In genomic region chr6:148364056-148364844, GRCh38 we compare ENCODE assay signal across 8 cellular contexts. TPM values are rescaled to one million over a fixed set of nuclear protein-coding genes. Genes with fewer than 3 reads are reported as not detected.
A peak's percentile ranks its signal among the peaks of the same experiment; 100 is the strongest.
DNase-seq lines count a peak whose midpoint lies in the region; ATAC-seq lines count a peak whose summit lies in the region.

No MANE protein-coding gene starts in this region.

- WGBS in right cardiac atrium: 54% methylated on average over 12 of the region's 12 CpGs

- no peak overlapping the region for H3K4me3 ChIP-seq in right cardiac atrium (ENCODE audit: low read length)

- no peaks in the 10 kb centered on the region for H3K9me3 ChIP-seq in right cardiac atrium (ENCODE audit: control insufficient read depth, low read length)

- peak; percentile 58 to 81 for ATAC-seq in right cardiac atrium
- no peak for ATAC-seq in GM21619 (IDR thresholded peaks at IDR 0.05; ENCODE audit: unreplicated experiment)
- no peak for ATAC-seq in HG03457 (IDR thresholded peaks at IDR 0.05; ENCODE audit: unreplicated experiment)
- no peak for ATAC-seq in HG02571 (IDR thresholded peaks at IDR 0.05; ENCODE audit: unreplicated experiment)

- intact Hi-C loops in right cardiac atrium (cut with DNase I): no loop called here

- peak overlapping the region; percentile 28 for H3K27ac ChIP-seq in right cardiac atrium (ENCODE audit: low read length)

- peaks cover 16% of the 10 kb centered on the region for H3K4me1 ChIP-seq in right cardiac atrium (ENCODE audit: control insufficient read depth, insufficient read depth, low read length)

- no peaks in the 10 kb centered on the region for H3K27me3 ChIP-seq in right cardiac atrium (ENCODE audit: control insufficient read depth, insufficient read depth)

- peak; percentile 53 for DNase-seq in HS-27A (ENCODE audit: low read depth)
- peak; percentile 77 for DNase-seq in amniotic epithelial cell (ENCODE audit: low read depth)
- no peak for DNase-seq in right cardiac atrium
- peak; percentile 78 for DNase-seq in stromal cell of bone marrow (ENCODE audit: low read depth)
- no peak for DNase-seq in activated gamma-delta T cell treated with Interleukin-2 at 50 U/mL for 16 hours

RNA-seq across cellular contexts. Expression of gene SASH1, which starts 21.6 kb away (rescaled TPM):
- 10 to 100 TPM; 25.3 to 33.2 (median 29.5) TPM for total RNA-seq in right cardiac atrium
- polyA plus RNA-seq in right cardiac atrium: 14.1 TPM

Comparison
In these comparisons a context has a peak if more than half of its experiments do, and no peak if none do; other contexts are left out.
1. DNase-seq: peak in HS-27A (single experiment), amniotic epithelial cell (single experiment) and stromal cell of bone marrow (single experiment); none in right cardiac atrium (0 of 3) and activated gamma-delta T cell treated with Interleukin-2 at 50 U/mL for 16 hours (single experiment).
2. ATAC-seq: peak in right cardiac atrium (2 of 2); none in GM21619 (single experiment), HG03457 (single experiment) and HG02571 (single experiment).